14 cellular contexts compared by ENCODE assay signal in the genomic region with DNA sequence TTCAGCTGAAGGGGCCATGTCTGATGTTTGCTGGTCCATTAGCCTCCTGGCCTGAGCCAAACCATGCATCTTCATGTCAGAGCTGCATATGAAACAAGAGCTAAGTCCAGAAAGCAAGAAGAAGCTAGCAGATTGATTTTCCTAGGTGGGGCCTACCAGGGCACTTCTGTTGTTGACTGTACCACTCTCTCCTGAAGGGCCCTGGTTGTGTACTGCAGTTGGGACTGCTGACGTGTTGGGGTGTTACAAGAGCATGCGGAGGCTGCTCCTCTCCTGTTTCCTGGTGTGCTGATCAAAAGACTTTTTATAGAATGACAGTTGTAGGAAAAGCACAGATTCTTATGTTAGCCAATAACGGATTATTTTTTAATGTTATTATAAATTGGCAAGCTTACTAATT.
"Had no signal": no experiment of that assay in that cellular context is flagged by ENCODE, and none has a peak within 500 bp of the region (broad histone marks: within the 10 kb centered on the region; RNA-seq: fewer than 3 reads in every experiment).

No MANE protein-coding gene starts in this region.

- H3K27ac Mint-ChIP-seq: dendritic cell treated with granulocyte-macrophage colony-stimulating factor and Interleukin-4, amounts not matched to agents 40 ng/mL and 50 ng/mL, for 4 days; memory B cell; progenitor cell of endocrine pancreas had no signal

- H3K36me3 Mint-ChIP-seq: natural killer cell treated with Interleukin-12 subunit alpha and Interleukin-12 subunit beta and Interleukin-15 and Interleukin-18, amount 100 ng/mL, for 72 hours had no signal

- H3K27ac ChIP-seq: esophagus squamous epithelium, pancreas had no signal

- H3K27me3 Mint-ChIP-seq: dendritic cell treated with granulocyte-macrophage colony-stimulating factor and Interleukin-4, amounts not matched to agents 40 ng/mL and 50 ng/mL, for 4 days; effector memory CD8-positive, alpha-beta T cell; memory B cell; progenitor cell of endocrine pancreas had no signal

- H3K4me3 Mint-ChIP-seq: dendritic cell treated with granulocyte-macrophage colony-stimulating factor and Interleukin-4, amounts not matched to agents 40 ng/mL and 50 ng/mL, for 4 days; effector memory CD8-positive, alpha-beta T cell; memory B cell; natural killer cell treated with Interleukin-12 subunit alpha and Interleukin-12 subunit beta and Interleukin-15 and Interleukin-18, amount 100 ng/mL, for 72 hours had no signal

- H3K9me3 Mint-ChIP-seq: dendritic cell treated with granulocyte-macrophage colony-stimulating factor and Interleukin-4, amounts not matched to agents 40 ng/mL and 50 ng/mL, for 4 days; effector memory CD8-positive, alpha-beta T cell; memory B cell; natural killer cell treated with Interleukin-12 subunit alpha and Interleukin-12 subunit beta and Interleukin-15 and Interleukin-18, amount 100 ng/mL, for 72 hours had no signal

- DNase-seq: effector memory CD8-positive, alpha-beta T cell; esophagus squamous epithelium; kidney; left colon; occipital lobe; pancreas; right cardiac atrium; stimulated activated CD4-positive, alpha-beta T cell treated with anti-CD3 and anti-CD28 coated beads, Interleukin-2, amount 100 ng/mL, for 48 hours; stimulated activated naive CD4-positive, alpha-beta T cell treated with Interleukin-2 at 50 U/mL for 16 hours; trophoblast cell had no signal

- ATAC-seq: effector memory CD8-positive, alpha-beta T cell; left colon; natural killer cell treated with Interleukin-12 subunit alpha and Interleukin-12 subunit beta and Interleukin-15 and Interleukin-18, amount 100 ng/mL, for 72 hours had no signal
